ENCODE assay signal across 7 cellular contexts in the genomic region with DNA sequence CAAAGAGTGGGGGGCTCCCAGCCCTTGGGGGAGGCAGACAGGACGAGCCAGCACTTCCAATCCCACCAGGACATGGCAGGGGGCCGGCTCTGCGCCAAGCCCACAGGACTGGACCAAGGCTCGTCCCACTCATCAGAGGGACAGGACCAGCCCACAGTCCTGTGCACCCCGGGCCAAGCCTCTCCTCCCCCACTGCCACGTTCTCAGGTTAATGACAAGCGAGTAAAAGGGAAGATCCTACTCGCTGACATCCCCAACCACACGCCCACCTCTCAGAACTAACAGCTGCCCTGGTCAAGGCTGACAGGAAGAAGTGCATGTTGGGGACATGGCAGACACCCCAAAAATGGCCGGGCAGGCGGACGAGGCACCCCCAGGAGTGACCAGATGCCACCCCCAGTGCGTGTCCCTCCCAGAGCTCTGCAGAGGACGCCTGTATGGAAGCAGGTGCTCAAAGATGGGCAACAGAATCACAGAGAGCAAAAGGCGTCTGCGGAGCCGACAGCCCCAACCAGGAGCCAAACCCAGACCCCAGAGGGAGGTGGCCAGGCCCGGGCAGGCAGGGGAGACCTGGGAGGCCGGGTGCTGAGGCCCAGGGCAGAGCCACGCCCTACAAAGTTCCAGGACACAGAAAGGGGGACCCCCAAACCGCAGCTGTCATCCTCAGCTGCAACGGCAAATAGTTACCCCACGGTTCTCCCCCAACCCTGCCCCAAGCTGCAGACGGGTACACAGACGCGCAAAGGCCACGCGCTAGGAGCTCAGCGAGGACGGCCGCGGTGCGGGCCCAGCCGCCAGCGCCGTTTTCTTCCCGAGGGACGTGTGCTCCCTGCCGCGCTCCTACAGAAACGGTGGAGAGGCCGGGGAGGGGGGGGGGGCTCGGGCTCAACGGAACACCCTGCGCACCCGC. TPM values are rescaled to one million over a fixed set of nuclear protein-coding genes. Genes with fewer than 3 reads are reported as not detected.
DNase-seq lines count a peak whose midpoint lies in the region; ATAC-seq and TF ChIP-seq lines count a peak whose summit lies in the region.

No MANE protein-coding gene starts in this region.

- H3K36me3 ChIP-seq in MG63, result peaks cover 8% of the 10 kb centered on the region

- in situ Hi-C loops in astrocyte of the cerebellum (cut with HindIII; ENCODE audit: low sequenced_read_pairs), result no loop called here

- H3K9me3 ChIP-seq in MG63 (peaks cover 2% of the 10 kb centered on the region; the same call in 1 of the 2 replicates), iPS-18c (ENCODE audit: control insufficient read depth, insufficient read depth, low read length) (peaks cover 17% of the 10 kb centered on the region)

- ATAC-seq in GM18868 (IDR thresholded peaks at IDR 0.05; ENCODE audit: unreplicated experiment), result no peak

- peak overlapping the region; percentile 87 for H3K4me3 ChIP-seq in GM12864 (ENCODE audit: low read depth, low read length)
- H3K4me3 ChIP-seq in MG63, result peak overlapping the region; percentile 74
- peak overlapping the region; percentile 79 for H3K4me3 ChIP-seq in astrocyte of the cerebellum (ENCODE audit: low read depth, low read length)
- peak overlapping the region; percentile 87 for H3K4me3 ChIP-seq in iPS-18c (ENCODE audit: insufficient read depth, low read depth, low read length)

- TF ChIP-seq CTCF in GM12864 (IDR thresholded peaks at IDR 0.05; ENCODE audit: low read depth, low read length, missing control alignments) (no peak), astrocyte of the cerebellum (IDR thresholded peaks at IDR 0.05; ENCODE audit: low read depth, low read length, missing control alignments) (no peak)

- no peaks in the 10 kb centered on the region for H3K27me3 ChIP-seq in MG63

- DNase-seq in GM12864 (ENCODE audit: low read depth) (no peak), MG63 (no peak), astrocyte of the cerebellum (ENCODE audit: low read depth) (no peak), UCSD-AML1 (lab: John Stamatoyannopoulos, UW; ENCODE audit: unreplicated experiment) (no peak)
- DNase-seq in stimulated activated CD8-positive, alpha-beta memory T cell treated with anti-CD3 and anti-CD28 coated beads, Interleukin-4, amount 100 ng/mL, for 48 hours, result peak; percentile 47

RNA-seq across cellular contexts. Expression of gene CTBP1, which starts 1.8 kb away (rescaled TPM):
- 114 and 178 TPM in 2 replicates for total RNA-seq in MG63 (2014; rRNA removed; shearing (Covaris generic); ENCODE audit: low replicate concordance)

RNA-seq across cellular contexts. Expression of gene MAEA, which starts 42.5 kb away (rescaled TPM):
- 29.3 and 30.2 TPM in 2 replicates for total RNA-seq in MG63 (2014; rRNA removed; shearing (Covaris generic); ENCODE audit: low replicate concordance)
